In the genomic region with DNA sequence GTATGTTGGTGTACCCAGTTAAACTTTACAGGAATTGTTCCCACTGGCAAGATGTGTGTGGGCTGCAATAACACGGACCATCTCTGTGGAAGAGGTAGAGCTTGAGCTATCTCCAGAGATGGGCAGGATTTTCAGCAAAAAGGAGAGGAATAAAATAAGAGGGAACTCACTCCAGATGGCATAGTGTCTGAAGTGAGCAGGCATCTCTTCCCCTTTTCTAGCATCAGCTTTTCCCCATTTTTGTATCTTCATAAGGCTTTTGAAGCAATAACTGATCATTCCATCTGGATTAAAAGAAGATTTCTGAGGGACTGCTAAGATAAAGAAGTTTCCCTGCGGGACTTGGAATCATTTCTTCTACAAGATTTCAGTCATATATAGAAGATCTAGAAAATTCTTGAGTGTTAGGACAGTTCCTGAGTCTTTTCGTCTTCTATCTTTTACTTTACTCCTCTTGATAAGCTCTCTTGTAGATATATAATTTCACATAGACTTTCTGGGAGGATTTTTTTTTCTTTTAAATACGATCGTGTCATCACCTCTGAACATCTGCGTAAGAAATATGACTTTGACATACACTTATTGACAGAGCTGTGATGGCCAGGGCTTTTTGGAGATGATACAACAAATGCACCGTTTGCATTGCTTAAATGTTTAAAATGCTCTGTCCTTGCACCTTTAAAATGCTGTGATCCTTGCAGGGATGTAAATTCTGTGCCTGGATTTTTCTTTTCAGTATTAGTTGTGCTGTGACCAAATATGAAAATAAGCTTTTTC, we compare ENCODE assay signal across 9 cellular contexts. TPM values are rescaled to one million over a fixed set of nuclear protein-coding genes. Genes with fewer than 3 reads are reported as not detected.
DNase-seq lines count a peak whose midpoint lies in the region; ATAC-seq and TF ChIP-seq lines count a peak whose summit lies in the region.
"Had no signal": no experiment of that assay in that cellular context is flagged by ENCODE, and none has a peak within 500 bp of the region (broad histone marks: within the 10 kb centered on the region; RNA-seq: fewer than 3 reads in every experiment).

No MANE protein-coding gene starts in this region.

- H3K27ac Mint-ChIP-seq in activated naive CD4-positive, alpha-beta T cell treated with anti-CD3 and anti-CD28 coated beads, Interleukin-2, amount 50 U/mL, for 24 hours: no peak overlapping the region

- no peak for TF ChIP-seq CTCF in lower lobe of right lung (IDR thresholded peaks at IDR 0.05)

- DNase-seq in activated naive CD4-positive, alpha-beta T cell treated with Interleukin-2 at 50 U/mL for 16 hours: no peak
- DNase-seq in adipocyte (ENCODE audit: low read depth) (peak; percentile 9), lower lobe of right lung (no peak)

- no peaks in the 10 kb centered on the region for H3K9me3 ChIP-seq in adipocyte (ENCODE audit: control insufficient read depth, low read length)
- H3K9me3 ChIP-seq in lower lobe of right lung: no peaks in the 10 kb centered on the region

- H3K36me3 ChIP-seq in adipocyte (ENCODE audit: control insufficient read depth, insufficient read depth, low read length, severe bottlenecking): peaks cover 5% of the 10 kb centered on the region
- H3K36me3 ChIP-seq in lower lobe of right lung: peaks cover 10% of the 10 kb centered on the region
- no peaks in the 10 kb centered on the region for H3K36me3 ChIP-seq in urinary bladder (ENCODE audit: insufficient read depth)

- WGBS in urinary bladder: 54% methylated on average over 7 of the region's 7 CpGs

- peak overlapping the region; percentile 96 for H3K4me3 Mint-ChIP-seq in activated naive CD4-positive, alpha-beta T cell treated with anti-CD3 and anti-CD28 coated beads, Interleukin-2, amount 50 U/mL, for 24 hours

- peaks cover 51% of the 10 kb centered on the region for H3K4me1 ChIP-seq in adipocyte (ENCODE audit: control insufficient read depth, insufficient read depth, low read length)
- peaks cover 56% of the 10 kb centered on the region for H3K4me1 ChIP-seq in lower lobe of right lung
- H3K4me1 ChIP-seq in urinary bladder (ENCODE audit: insufficient read depth): peaks cover 2% of the 10 kb centered on the region

- H3K9me3 Mint-ChIP-seq in activated naive CD4-positive, alpha-beta T cell treated with anti-CD3 and anti-CD28 coated beads, Interleukin-2, amount 50 U/mL, for 24 hours: no peaks in the 10 kb centered on the region

- H3K4me3 ChIP-seq in adipocyte (ENCODE audit: low read length) (peak overlapping the region; percentile 90), lower lobe of right lung (peak overlapping the region; percentile 87), urinary bladder (ENCODE audit: low read depth, low read length) (peak overlapping the region; percentile 96)

- peak overlapping the region; percentile 87 for H3K9ac ChIP-seq in adipocyte (ENCODE audit: low read length)

- H3K27ac ChIP-seq in lower lobe of right lung: no peak overlapping the region
- no peak overlapping the region for H3K27ac ChIP-seq in urinary bladder (ENCODE audit: low read depth)

- peaks cover 18% of the 10 kb centered on the region for H3K36me3 Mint-ChIP-seq in activated naive CD4-positive, alpha-beta T cell treated with anti-CD3 and anti-CD28 coated beads, Interleukin-2, amount 50 U/mL, for 24 hours

- peaks cover 67% of the 10 kb centered on the region for H3K4me1 Mint-ChIP-seq in activated naive CD4-positive, alpha-beta T cell treated with anti-CD3 and anti-CD28 coated beads, Interleukin-2, amount 50 U/mL, for 24 hours

- no peak for ATAC-seq in lower lobe of right lung
- ATAC-seq in HG02642 (IDR thresholded peaks at IDR 0.05; ENCODE audit: poor library complexity, unreplicated experiment): no peak
- ATAC-seq in GM19328 (IDR thresholded peaks at IDR 0.05; ENCODE audit: unreplicated experiment): no peak
- no peak for ATAC-seq in HG02610 (IDR thresholded peaks at IDR 0.05; ENCODE audit: unreplicated experiment)

- H3K27me3 Mint-ChIP-seq in activated naive CD4-positive, alpha-beta T cell treated with anti-CD3 and anti-CD28 coated beads, Interleukin-2, amount 50 U/mL, for 24 hours: no peaks in the 10 kb centered on the region

- intact Hi-C loops in lower lobe of right lung (cut with DNase I): no loop called here

- no peaks in the 10 kb centered on the region for H3K27me3 ChIP-seq in adipocyte (replicated peaks; ENCODE audit: control insufficient read depth, insufficient read depth, low read length)
- H3K27me3 ChIP-seq in lower lobe of right lung (ENCODE audit: low read depth): no peaks in the 10 kb centered on the region

RNA-seq across cellular contexts. Expression of gene CPD, which starts 2.1 kb away (rescaled TPM):
- total RNA-seq in lower lobe of right lung: 68.9 TPM
- 101 TPM for total RNA-seq in urinary bladder
- 14.0 TPM for polyA plus RNA-seq in urinary bladder

RNA-seq across cellular contexts. Expression of gene TMIGD1, which starts 47.0 kb away (rescaled TPM):
- total RNA-seq in lower lobe of right lung: not detected
- not detected for total RNA-seq in urinary bladder
- not detected for polyA plus RNA-seq in urinary bladder
- total RNA-seq: lung microvascular endothelial cell had no signal
